ENCODE assay signal across 8 cellular contexts in genomic region chr10:101587725-101588614, GRCh38. TPM values are rescaled to one million over a fixed set of nuclear protein-coding genes. Genes with fewer than 3 reads are reported as not detected.
DNase-seq lines count a peak whose midpoint lies in the region; ATAC-seq, FAIRE-seq and TF ChIP-seq lines count a peak whose summit lies in the region.

Gene DPCD (plus strand): TSS chr10:101588321. CDS start chr10:101588337, 16 bp downstream.
Gene POLL (minus strand): TSS chr10:101588257. CDS start chr10:101587360, 897 bp downstream.

- CTCF ChIA-PET in Caco-2 (lab: Charles Lee), result interaction anchor here (0.6 to 2.2 kb wide), 8 partner anchors 15 to 374 kb away, joined by 3 to 21 read pairs (median 4); no protein-coding TSS in a partner anchor

- H3K4me3 ChIP-seq in Caco-2 (ENCODE audit: low read depth, low read length), result peak within 1 kb of the TSS; percentile 85

- H3K36me3 ChIP-seq in Caco-2 (ENCODE audit: control insufficient read depth, insufficient read depth, low read length), result peaks cover 2% of the 10 kb centered on the region

- H3K27me3 Mint-ChIP-seq in Caco-2 (ENCODE audit: insufficient read depth, unreplicated experiment), result no peaks in the 10 kb centered on the region

- BruUV-seq in Caco-2 (replicated peaks; lab: Mats Ljungman, UMichigan), result TSS peak; percentile 48

- in situ Hi-C loops in endometrial microvascular endothelial cells (cut with HindIII; ENCODE audit: inconsistent ontology term, low pct_unique_long_range_greater_than_20kb, low sequenced_read_pairs), result loop anchor here (25.0 kb wide), 1 partner anchor 199 kb away; the partner anchor contains the start of genes FGF8 and NPM3

- H3K27ac Mint-ChIP-seq in Caco-2 (ENCODE audit: unreplicated experiment), result peak within 1 kb of the TSS; percentile 94

- peak; percentile 96 for ATAC-seq in GM21367 (IDR thresholded peaks at IDR 0.05; ENCODE audit: unreplicated experiment)

- no peak for TF ChIP-seq CTCF in Caco-2 (IDR thresholded peaks at IDR 0.05; ENCODE audit: insufficient read depth in 1 of 2, low read depth in 1 of 2, low read length in 1 of 2, severe bottlenecking in 1 of 2, unreplicated experiment in 1 of 2)

- peak; percentile 96 for FAIRE-seq in HTR-8/SVneo (lab: Jason Lieb, UNC)

- no peaks in the 10 kb centered on the region for H3K4me1 ChIP-seq in Caco-2

- H3K4me3 Mint-ChIP-seq in Caco-2 (ENCODE audit: unreplicated experiment), result peak within 1 kb of the TSS; percentile 95

- peaks cover 14% of the 10 kb centered on the region for H3K36me3 Mint-ChIP-seq in Caco-2 (ENCODE audit: insufficient read depth, unreplicated experiment)

- DNase-seq in Caco-2 (peak; percentile 94 to 96), HTR-8/SVneo (ENCODE audit: insufficient read length, low spot score) (peak; percentile 97), NOMO-1 treated with dmso at 0.1 percent for 144 hours (lab: John Stamatoyannopoulos, UW; ENCODE audit: unreplicated experiment) (peak; percentile 90), mesenteric fat pad (ENCODE audit: low spot score) (peak; percentile 98)
- DNase-seq in activated CD8-positive, alpha-beta memory T cell treated with anti-CD3 and anti-CD28 coated beads, Interleukin-2, amount 50 U/mL, for 4 hours, result peak; percentile 92
- DNase-seq in stimulated activated CD8-positive, alpha-beta memory T cell treated with anti-CD3 and anti-CD28 coated beads, Interleukin-15, amount 100 ng/mL, for 1 hour (ENCODE audit: low read depth), result peak; percentile 87

- intact Hi-C loops in Caco-2 (cut with micrococcal nuclease; ENCODE audit: unreplicated experiment), result loop anchor here (5.0 kb wide), 1 partner anchor 194 kb away; the partner anchor contains the start of gene NPM3

- H3K9me3 ChIP-seq in Caco-2, result no peaks in the 10 kb centered on the region

- POLR2A ChIA-PET in Caco-2 (lab: Charles Lee), result interaction anchor here (0.5 to 1.4 kb wide), 5 partner anchors 12 to 1856 kb away, joined by 3 to 6 read pairs (median 4); partner anchors contain the start of gene CUTC

- no peaks in the 10 kb centered on the region for H3K9me3 Mint-ChIP-seq in Caco-2 (ENCODE audit: unreplicated experiment)

- H3K27me3 ChIP-seq in Caco-2 (replicated peaks; ENCODE audit: control insufficient read depth, insufficient read depth, low read length), result no peaks in the 10 kb centered on the region

- H3K4me1 Mint-ChIP-seq in Caco-2 (ENCODE audit: low read depth, unreplicated experiment), result peaks cover 11% of the 10 kb centered on the region

RNA-seq across cellular contexts. Expression of gene DPCD, which starts in this region (rescaled TPM):
- total RNA-seq in Caco-2 (2022), result 13.1 and 14.0 TPM in 2 replicates
- total RNA-seq in endometrial microvascular endothelial cells (ENCODE audit: inconsistent ontology term), result 45.9 TPM
- total RNA-seq in mesenteric fat pad, result 5.2 TPM

RNA-seq across cellular contexts. Expression of gene POLL, which starts in this region (rescaled TPM):
- 34.7 and 35.5 TPM in 2 replicates for total RNA-seq in Caco-2 (2022)
- 27.0 TPM for total RNA-seq in endometrial microvascular endothelial cells (ENCODE audit: inconsistent ontology term)
- 15.5 TPM for total RNA-seq in mesenteric fat pad

Comparison
In these comparisons a context has a peak if more than half of its experiments do, and no peak if none do; other contexts are left out.
1. Peak in every context shown above with its lines: DNase-seq, ATAC-seq and H3K4me3 ChIP-seq.